Comparison of ENCODE assay signal across 19 cellular contexts in genomic region chrX:57044226-57044625, GRCh38.
"Had no signal": no experiment of that assay in that cellular context is flagged by ENCODE, and none has a peak within 500 bp of the region (broad histone marks: within the 10 kb centered on the region; RNA-seq: fewer than 3 reads in every experiment).

No MANE protein-coding gene starts in this region.

- FAIRE-seq: kidney had no signal

- H3K4me3 ChIP-seq: coronary artery, gastroesophageal sphincter, psoas muscle, right lobe of liver, spleen had no signal

- H3K36me3 Mint-ChIP-seq: activated naive CD4-positive, alpha-beta T cell treated with anti-CD3 and anti-CD28 coated beads, Interleukin-2, amount 10 ng/mL, durations not matched to agents 7 days and 5 days; WTC11 had no signal

- H3K4me1 Mint-ChIP-seq: activated naive CD4-positive, alpha-beta T cell treated with anti-CD3 and anti-CD28 coated beads, Interleukin-2, amount 10 ng/mL, durations not matched to agents 7 days and 5 days; activated T-helper 17 cell treated with anti-CD3 and anti-CD28 coated beads, Interleukin-2, amount 50 U/mL, for 72 hours; nephron progenitor cell; WTC11 had no signal

- H3K36me3 ChIP-seq: gastroesophageal sphincter, right lobe of liver, spleen had no signal

- H3K27me3 ChIP-seq: gastroesophageal sphincter had no signal

- H3K27me3 Mint-ChIP-seq: activated naive CD4-positive, alpha-beta T cell treated with anti-CD3 and anti-CD28 coated beads, Interleukin-2, amount 10 ng/mL, durations not matched to agents 7 days and 5 days had no signal

- H3K4me3 Mint-ChIP-seq: activated naive CD4-positive, alpha-beta T cell treated with anti-CD3 and anti-CD28 coated beads, Interleukin-2, amount 10 ng/mL, durations not matched to agents 7 days and 5 days; activated T-helper 17 cell treated with anti-CD3 and anti-CD28 coated beads, Interleukin-2, amount 50 U/mL, for 72 hours; nephron progenitor cell; WTC11 had no signal

- H3K9me3 Mint-ChIP-seq: activated naive CD4-positive, alpha-beta T cell treated with anti-CD3 and anti-CD28 coated beads, Interleukin-2, amount 10 ng/mL, durations not matched to agents 7 days and 5 days; activated T-helper 17 cell treated with anti-CD3 and anti-CD28 coated beads, Interleukin-2, amount 50 U/mL, for 72 hours had no signal

- H3K27ac Mint-ChIP-seq: activated naive CD4-positive, alpha-beta T cell treated with anti-CD3 and anti-CD28 coated beads, Interleukin-2, amount 10 ng/mL, durations not matched to agents 7 days and 5 days; activated T-helper 17 cell treated with anti-CD3 and anti-CD28 coated beads, Interleukin-2, amount 50 U/mL, for 72 hours; nephron progenitor cell; WTC11 had no signal

- DNase-seq: activated CD4-positive, alpha-beta T cell treated with anti-CD3 and anti-CD28 coated beads for 48 hours; activated CD8-positive, alpha-beta memory T cell treated with anti-CD3 and anti-CD28 coated beads for 24 hours; activated naive CD4-positive, alpha-beta T cell treated with anti-CD3 and anti-CD28 coated beads, Interleukin-2, amount 10 ng/mL, durations not matched to agents 7 days and 5 days; central memory CD4-positive, alpha-beta T cell; effector CD8-positive, alpha-beta T cell; kidney; left ventricle myocardium superior; nephron progenitor cell; psoas muscle; right lobe of liver; spleen; stimulated activated CD4-positive, alpha-beta T cell treated with anti-CD3 and anti-CD28 coated beads, Interleukin-1b, Interleukin-23, amount 100 ng/mL, for 48 hours; stimulated activated naive CD4-positive, alpha-beta T cell; T-helper 9 cell; trophoblast cell had no signal
